9 cellular contexts compared by ENCODE assay signal in genomic region chr5:72280655-72281069, GRCh38. TPM values are rescaled to one million over a fixed set of nuclear protein-coding genes. Genes with fewer than 3 reads are reported as not detected.
A peak's percentile ranks its signal among the peaks of the same experiment; 100 is the strongest.
DNase-seq lines count a peak whose midpoint lies in the region; ATAC-seq and TF ChIP-seq lines count a peak whose summit lies in the region.
"Had no signal": no experiment of that assay in that cellular context is flagged by ENCODE, and none has a peak within 500 bp of the region (broad histone marks: within the 10 kb centered on the region; RNA-seq: fewer than 3 reads in every experiment).

No MANE protein-coding gene starts in this region.

- intact Hi-C loops in natural killer cell (cut with micrococcal nuclease): no loop called here

- no peak overlapping the region for H3K27ac ChIP-seq in WERI-Rb-1

- no peaks in the 10 kb centered on the region for H3K27me3 ChIP-seq in WERI-Rb-1 (ENCODE audit: insufficient read depth, low read depth, severe bottlenecking)

- H3K4me3 Mint-ChIP-seq in natural killer cell: no peak overlapping the region
- no peak overlapping the region for H3K4me3 Mint-ChIP-seq in natural killer cell treated with Interleukin-12 subunit alpha and Interleukin-12 subunit beta and Interleukin-15 and Interleukin-18, amount 100 ng/mL, for 72 hours
- no peak overlapping the region for H3K4me3 Mint-ChIP-seq in stimulated activated naive B cell treated with anti-CD40 and anti-IgM and Interleukin-4, amounts not matched to agents 10 μg/mL and 1 μg/mL and 100 μg/mL, for 72 hours
- H3K4me3 Mint-ChIP-seq: activated naive CD4-positive, alpha-beta T cell treated with anti-CD3 and anti-CD28 coated beads, Interleukin-2, amount 50 U/mL, for 24 hours had no signal

- H3K4me1 Mint-ChIP-seq in natural killer cell: peaks cover 4 to 8% of the 10 kb centered on the region in 2 donors
- H3K4me1 Mint-ChIP-seq in natural killer cell treated with Interleukin-12 subunit alpha and Interleukin-12 subunit beta and Interleukin-15 and Interleukin-18, amount 100 ng/mL, for 72 hours (ENCODE audit: low read depth in 2 of 2): peaks cover 6 to 9% of the 10 kb centered on the region in 2 donors
- peaks cover 11 to 15% of the 10 kb centered on the region in 2 donors for H3K4me1 Mint-ChIP-seq in stimulated activated naive B cell treated with anti-CD40 and anti-IgM and Interleukin-4, amounts not matched to agents 10 μg/mL and 1 μg/mL and 100 μg/mL, for 72 hours

- no peak overlapping the region for H3K27ac Mint-ChIP-seq in natural killer cell
- no peak overlapping the region for H3K27ac Mint-ChIP-seq in natural killer cell treated with Interleukin-12 subunit alpha and Interleukin-12 subunit beta and Interleukin-15 and Interleukin-18, amount 100 ng/mL, for 72 hours
- H3K27ac Mint-ChIP-seq in stimulated activated naive B cell treated with anti-CD40 and anti-IgM and Interleukin-4, amounts not matched to agents 10 μg/mL and 1 μg/mL and 100 μg/mL, for 72 hours: no peak overlapping the region
- H3K27ac Mint-ChIP-seq: activated naive CD4-positive, alpha-beta T cell treated with anti-CD3 and anti-CD28 coated beads, Interleukin-2, amount 50 U/mL, for 24 hours had no signal

- H3K27me3 Mint-ChIP-seq in natural killer cell (ENCODE audit: low read depth in 2 of 2): no peaks in the 10 kb centered on the region
- no peaks in the 10 kb centered on the region for H3K27me3 Mint-ChIP-seq in natural killer cell treated with Interleukin-12 subunit alpha and Interleukin-12 subunit beta and Interleukin-15 and Interleukin-18, amount 100 ng/mL, for 72 hours
- H3K27me3 Mint-ChIP-seq in stimulated activated naive B cell treated with anti-CD40 and anti-IgM and Interleukin-4, amounts not matched to agents 10 μg/mL and 1 μg/mL and 100 μg/mL, for 72 hours: no peaks in the 10 kb centered on the region
- H3K27me3 Mint-ChIP-seq: activated naive CD4-positive, alpha-beta T cell treated with anti-CD3 and anti-CD28 coated beads, Interleukin-2, amount 50 U/mL, for 24 hours had no signal

- TF ChIP-seq CTCF in natural killer cell (IDR thresholded peaks at IDR 0.05): peak; percentile 8
- TF ChIP-seq CTCF in WERI-Rb-1 (IDR thresholded peaks at IDR 0.05; ENCODE audit: low read depth, low read length): peak; percentile 66

- H3K36me3 ChIP-seq in WERI-Rb-1: peaks cover 4% of the 10 kb centered on the region; the same call in 1 of the 2 replicates

- H3K9me3 ChIP-seq in WERI-Rb-1 (ENCODE audit: severe bottlenecking): no peaks in the 10 kb centered on the region

- no peak overlapping the region for H3K4me3 ChIP-seq in WERI-Rb-1 (ENCODE audit: low read depth, low read length)

- ATAC-seq in natural killer cell: peak in 1 of 3 donors; percentile 61
- no peak for ATAC-seq in natural killer cell treated with Interleukin-12 subunit alpha and Interleukin-12 subunit beta and Interleukin-15 and Interleukin-18, amount 100 ng/mL, for 72 hours
- ATAC-seq in stimulated activated naive B cell treated with anti-CD40 and anti-IgM and Interleukin-4, amounts not matched to agents 10 μg/mL and 1 μg/mL and 100 μg/mL, for 72 hours (replicated peaks): no peak
- no peak for ATAC-seq in HG03439 (IDR thresholded peaks at IDR 0.05; ENCODE audit: unreplicated experiment)

- no peak for DNase-seq in natural killer cell
- DNase-seq in natural killer cell treated with Interleukin-12 subunit alpha and Interleukin-12 subunit beta and Interleukin-15 and Interleukin-18, amount 100 ng/mL, for 72 hours (ENCODE audit: low spot score): no peak
- DNase-seq in WERI-Rb-1: peak; percentile 56
- peak; percentile 51 for DNase-seq in iPS-NIHi11 (ENCODE audit: low spot score)
- DNase-seq in stimulated activated naive B cell treated with anti-CD40 and anti-IgM and Interleukin-4, amounts not matched to agents 10 μg/mL and 1 μg/mL and 100 μg/mL, for 72 hours: no peak
- DNase-seq in NOMO-1 treated with DMSO at 0.1 percent for 48 hours (lab: John Stamatoyannopoulos, UW; ENCODE audit: unreplicated experiment): no peak
- no peak for DNase-seq in SHP77 treated with DMSO at 0.1 percent for 48 hours (lab: John Stamatoyannopoulos, UW)

- no peaks in the 10 kb centered on the region for H3K36me3 Mint-ChIP-seq in natural killer cell
- H3K36me3 Mint-ChIP-seq in natural killer cell treated with Interleukin-12 subunit alpha and Interleukin-12 subunit beta and Interleukin-15 and Interleukin-18, amount 100 ng/mL, for 72 hours: peaks cover 10% of the 10 kb centered on the region
- H3K36me3 Mint-ChIP-seq in stimulated activated naive B cell treated with anti-CD40 and anti-IgM and Interleukin-4, amounts not matched to agents 10 μg/mL and 1 μg/mL and 100 μg/mL, for 72 hours: peaks cover 38 to 59% of the 10 kb centered on the region in 2 donors

- H3K9me3 Mint-ChIP-seq in natural killer cell: no peaks in the 10 kb centered on the region
- H3K9me3 Mint-ChIP-seq in natural killer cell treated with Interleukin-12 subunit alpha and Interleukin-12 subunit beta and Interleukin-15 and Interleukin-18, amount 100 ng/mL, for 72 hours: no peaks in the 10 kb centered on the region
- H3K9me3 Mint-ChIP-seq in stimulated activated naive B cell treated with anti-CD40 and anti-IgM and Interleukin-4, amounts not matched to agents 10 μg/mL and 1 μg/mL and 100 μg/mL, for 72 hours: peaks cover 0 to 2% of the 10 kb centered on the region in 2 donors
- H3K9me3 Mint-ChIP-seq: activated naive CD4-positive, alpha-beta T cell treated with anti-CD3 and anti-CD28 coated beads, Interleukin-2, amount 50 U/mL, for 24 hours had no signal

RNA-seq across cellular contexts. Expression of gene MRPS27, which starts 39.4 kb away (rescaled TPM):
- total RNA-seq in natural killer cell: 10 to 100 TPM; 25.5 to 36.5 (median 36.3) TPM
- total RNA-seq in natural killer cell treated with Interleukin-12 subunit alpha and Interleukin-12 subunit beta and Interleukin-15 and Interleukin-18, amount 100 ng/mL, for 72 hours: 10 to 100 TPM; 43.1 to 61.0 TPM

RNA-seq across cellular contexts. Expression of gene PTCD2, which starts 39.5 kb away (rescaled TPM):
- 1 to 10 TPM; 4.9 to 5.9 (median 5.0) TPM for total RNA-seq in natural killer cell
- 10 to 100 TPM in 1 of 2 donors, 1 to 10 TPM in 1; 8.0 to 11.3 TPM for total RNA-seq in natural killer cell treated with Interleukin-12 subunit alpha and Interleukin-12 subunit beta and Interleukin-15 and Interleukin-18, amount 100 ng/mL, for 72 hours

Comparison
In these comparisons a context has a peak if more than half of its experiments do, and no peak if none do; other contexts are left out.
1. DNase-seq: peak in WERI-Rb-1 (single experiment) and iPS-NIHi11 (single experiment); none in natural killer cell (single experiment), natural killer cell treated with Interleukin-12 subunit alpha and Interleukin-12 subunit beta and Interleukin-15 and Interleukin-18, amount 100 ng/mL, for 72 hours (single experiment), stimulated activated naive B cell treated with anti-CD40 and anti-IgM and Interleukin-4, amounts not matched to agents 10 μg/mL and 1 μg/mL and 100 μg/mL, for 72 hours (single experiment), NOMO-1 treated with DMSO at 0.1 percent for 48 hours (single experiment) and SHP77 treated with DMSO at 0.1 percent for 48 hours (single experiment).